In the genomic region with DNA sequence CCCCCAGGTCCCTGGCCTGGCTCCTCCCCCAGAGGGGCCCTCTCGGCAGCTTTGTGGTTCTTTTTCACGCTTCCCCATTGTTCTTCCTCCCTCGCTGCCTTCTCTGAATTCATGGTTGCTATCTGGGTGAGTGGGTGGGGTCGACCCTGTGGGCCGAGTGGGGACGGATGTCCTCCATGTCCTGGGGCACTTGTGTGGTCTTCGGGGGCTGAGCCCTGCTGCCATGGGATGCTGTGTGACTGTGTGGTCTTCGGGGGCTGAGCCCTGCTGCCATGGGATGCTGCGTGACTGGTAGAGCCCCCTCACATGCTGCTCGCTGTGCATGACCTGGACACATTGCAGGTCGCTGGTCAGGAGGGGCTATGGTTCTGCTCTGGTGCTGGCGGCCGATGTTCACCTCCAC, we compare ENCODE assay signal across 1 cellular context.
TF ChIP-seq lines count a peak whose summit lies in the region.

No MANE protein-coding gene starts in this region.

TF ChIP-seq in GM23338, 12 proteins besides CTCF, POLR2A, EP300 and RAD21:
- TF ChIP-seq ETS1 (IDR thresholded peaks at IDR 0.05), result no peak
